ENCODE assay signal across 1 cellular context in genomic region chr4:43356786-43357185, GRCh38.
A peak's percentile ranks its signal among the peaks of the same experiment; 100 is the strongest.
TF ChIP-seq lines count a peak whose summit lies in the region.

No MANE protein-coding gene starts in this region.

TF ChIP-seq in HepG2, 621 proteins besides CTCF, POLR2A, EP300 and RAD21 (continued from another document and continues in another):
- TF ChIP-seq DZIP1 (CRISPR knock-in tag; IDR thresholded peaks at IDR 0.05) (no peak), RBM39 (IDR thresholded peaks at IDR 0.05; ENCODE audit: low read depth, low read length, poor library complexity, severe bottlenecking) (no peak), PAX8 (CRISPR knock-in tag; IDR thresholded peaks at IDR 0.05; ENCODE audit: borderline replicate concordance) (no peak), ZNF615 (CRISPR knock-in tag; IDR thresholded peaks at IDR 0.05; ENCODE audit: borderline replicate concordance) (no peak), JDP2 (CRISPR knock-in tag; IDR thresholded peaks at IDR 0.05; ENCODE audit: borderline replicate concordance) (no peak), SAFB2 (CRISPR knock-in tag; IDR thresholded peaks at IDR 0.05; ENCODE audit: borderline replicate concordance, low read depth) (no peak), ZNF343 (CRISPR knock-in tag; IDR thresholded peaks at IDR 0.05) (no peak), ZNF770 (CRISPR knock-in tag; IDR thresholded peaks at IDR 0.05) (no peak), ZNF235 (CRISPR knock-in tag; IDR thresholded peaks at IDR 0.05; ENCODE audit: borderline replicate concordance) (no peak), ZNF576 (CRISPR knock-in tag; IDR thresholded peaks at IDR 0.05) (no peak), DBP (CRISPR knock-in tag; IDR thresholded peaks at IDR 0.05; ENCODE audit: not compliant biosample characterization) (no peak), ZNF816 (CRISPR knock-in tag; IDR thresholded peaks at IDR 0.05; ENCODE audit: borderline replicate concordance) (no peak), ZFP36 (IDR thresholded peaks at IDR 0.05; ENCODE audit: borderline replicate concordance, low read depth, low read length, partially characterized antibody) (no peak), ZNF296 (CRISPR knock-in tag; conservative IDR thresholded peaks at IDR 0.05) (no peak), NCOR1 (IDR thresholded peaks at IDR 0.05; ENCODE audit: borderline replicate concordance, low read length) (peak; percentile 65; the same call in 1 of the 2 replicates), EEA1 (CRISPR knock-in tag; IDR thresholded peaks at IDR 0.05; ENCODE audit: borderline replicate concordance) (no peak), SRY (CRISPR knock-in tag; IDR thresholded peaks at IDR 0.05) (no peak), ZNF564 (CRISPR knock-in tag; IDR thresholded peaks at IDR 0.05) (no peak), PHF21A (CRISPR knock-in tag; IDR thresholded peaks at IDR 0.05) (no peak), ZNF710 (CRISPR knock-in tag; IDR thresholded peaks at IDR 0.05; ENCODE audit: borderline replicate concordance) (peak; percentile 62; the same call in 1 of the 2 replicates), ARID3A (IDR thresholded peaks at IDR 0.05; ENCODE audit: low read depth, low read length) (no peak), HOXA5 (CRISPR knock-in tag; IDR thresholded peaks at IDR 0.05) (no peak), ZNF33B (CRISPR knock-in tag; IDR thresholded peaks at IDR 0.05) (no peak), CEBPG (CRISPR knock-in tag; IDR thresholded peaks at IDR 0.05) (peak; percentile 83), CHCHD3 (CRISPR knock-in tag; IDR thresholded peaks at IDR 0.05) (no peak), SNAPC4 (CRISPR knock-in tag; IDR thresholded peaks at IDR 0.05) (no peak), ZSCAN25 (CRISPR knock-in tag; IDR thresholded peaks at IDR 0.05) (no peak), HOMEZ (CRISPR knock-in tag; IDR thresholded peaks at IDR 0.05; ENCODE audit: low read depth) (peak; percentile 69; the same call in 1 of the 2 replicates), PHB2 (IDR thresholded peaks at IDR 0.05; ENCODE audit: partially characterized antibody) (no peak), ZNF850 (CRISPR knock-in tag; conservative IDR thresholded peaks at IDR 0.05) (no peak), HOXA3 (CRISPR knock-in tag; IDR thresholded peaks at IDR 0.05) (no peak), TEF (CRISPR knock-in tag; IDR thresholded peaks at IDR 0.05) (no peak), ZBTB20 (CRISPR knock-in tag; IDR thresholded peaks at IDR 0.05; ENCODE audit: borderline replicate concordance, low read depth) (no peak), TAF1 (CRISPR knock-in tag; IDR thresholded peaks at IDR 0.05) (no peak), IKZF4 (CRISPR knock-in tag; IDR thresholded peaks at IDR 0.05; ENCODE audit: borderline replicate concordance, low read depth, not compliant biosample characterization) (no peak), SMARCC2 (IDR thresholded peaks at IDR 0.05) (no peak), CREBL2 (CRISPR knock-in tag; IDR thresholded peaks at IDR 0.05; ENCODE audit: borderline replicate concordance) (no peak), IKZF5 (CRISPR knock-in tag; IDR thresholded peaks at IDR 0.05) (no peak), ZSCAN9 (CRISPR knock-in tag; IDR thresholded peaks at IDR 0.05; ENCODE audit: borderline replicate concordance) (0 out of 2 replicates have a peak, but pooled peaks have one; percentile 31), SNAPC2 (CRISPR knock-in tag; IDR thresholded peaks at IDR 0.05) (no peak), RFX5 (IDR thresholded peaks at IDR 0.05; ENCODE audit: low read depth, low read length) (no peak), CCAR2 (optimal IDR thresholded peaks at IDR 0.05; ENCODE audit: low read depth, low read length) (no peak), TAF15 (IDR thresholded peaks at IDR 0.05; ENCODE audit: low read depth, low read length, poor library complexity, severe bottlenecking) (no peak), KLF13 (CRISPR knock-in tag; IDR thresholded peaks at IDR 0.05) (no peak), HMG20B (CRISPR knock-in tag; conservative IDR thresholded peaks at IDR 0.05) (0 out of 2 replicates have a peak, but pooled peaks have one; percentile 37), ZNF232 (CRISPR knock-in tag; IDR thresholded peaks at IDR 0.05; ENCODE audit: borderline replicate concordance) (no peak)
